ENCODE assay signal across 12 cellular contexts in genomic region chr4:57119054-57119651, GRCh38. TPM values are rescaled to one million over a fixed set of nuclear protein-coding genes. Genes with fewer than 3 reads are reported as not detected.
DNase-seq lines count a peak whose midpoint lies in the region; ATAC-seq, FAIRE-seq and TF ChIP-seq lines count a peak whose summit lies in the region.
"Had no signal": no experiment of that assay in that cellular context is flagged by ENCODE, and none has a peak within 500 bp of the region (broad histone marks: within the 10 kb centered on the region; RNA-seq: fewer than 3 reads in every experiment).

No MANE protein-coding gene starts in this region.

- POLR2A ChIA-PET in HepG2 (lab: Yijun Ruan, JAX) = no interaction called here

- intact Hi-C loops in HepG2 (cut with micrococcal nuclease; ENCODE audit: unreplicated experiment) = no loop called here

- TF ChIP-seq POLR2A in HepG2 (IDR thresholded peaks at IDR 0.05; ENCODE audit: insufficient read depth in 1 of 2, low read depth in 2 of 2, low read length in 2 of 2) = no peak
- TF ChIP-seq POLR2A in GM18505 (IDR thresholded peaks at IDR 0.05; ENCODE audit: borderline replicate concordance, extremely low read depth, insufficient read depth, insufficient read length) = no peak

- H3K4me3 ChIP-seq in liver (ENCODE audit: low read depth in 1 of 3, low read length in 3 of 3) (no peak overlapping the region), HepG2 (replicated peaks in 1 of 3; ENCODE audit: insufficient read depth in 1 of 3, low read depth in 2 of 3, low read length in 3 of 3) (no peak overlapping the region), muscle layer of duodenum (ENCODE audit: low read depth in 1 of 2, low read length in 2 of 2) (peak overlapping the region; percentile 13 to 38)
- H3K4me3 ChIP-seq: BLaER1 treated with 17β-estradiol and CSF1 and Interleukin-3, amounts not matched to agents 10 nM and 100 nM had no signal

- FAIRE-seq in HepG2 (lab: Jason Lieb, UNC) = no peak

- ATAC-seq in HepG2 (no peak; the same call in 2 of the 3 replicates), HG02938 (IDR thresholded peaks at IDR 0.05; ENCODE audit: unreplicated experiment) (no peak), GM18505 (IDR thresholded peaks at IDR 0.05; ENCODE audit: unreplicated experiment) (no peak)
- ATAC-seq: HCT116 had no signal

- BruUV-seq in HepG2 (replicated peaks; lab: Mats Ljungman, UMichigan) = no TSS peak

- TF ChIP-seq RAD21 in liver (IDR thresholded peaks at IDR 0.05) (peak in 1 of 2 donors; percentile 32), HepG2 (CRISPR knock-in tag; IDR thresholded peaks at IDR 0.05) (no peak)

- H3K9me3 ChIP-seq in liver (ENCODE audit: control insufficient read depth in 4 of 4, low read length in 3 of 4) (peaks cover 0 to 4% (median 1%) of the 10 kb centered on the region in 4 donors), HepG2 (ENCODE audit: low read length) (no peaks in the 10 kb centered on the region), muscle layer of duodenum (ENCODE audit: control insufficient read depth in 1 of 2, low read length in 2 of 2) (peaks cover 0 to 5% of the 10 kb centered on the region in 2 donors)

- peak overlapping the region; percentile 23 to 39 for H3K27ac ChIP-seq in liver (ENCODE audit: low read depth in 1 of 2, low read length in 2 of 2)
- no peak overlapping the region for H3K27ac ChIP-seq in HepG2 (ENCODE audit: extremely low read length, insufficient read depth, low read length)
- peak overlapping the region; percentile 77 for H3K27ac ChIP-seq in epithelial cell of prostate
- H3K27ac ChIP-seq in muscle layer of duodenum (ENCODE audit: low read length) = peak overlapping the region; percentile 87
- H3K27ac ChIP-seq: BLaER1 treated with 17β-estradiol and CSF1 and Interleukin-3, amounts not matched to agents 10 nM and 100 nM had no signal

- no peak overlapping the region for H2AFZ ChIP-seq in HepG2 (ENCODE audit: low read length)

- WGBS in liver = 58% methylated on average over 8 of the region's 8 CpGs
- 43% methylated on average over 8 of the region's 8 CpGs for WGBS in HepG2 (ENCODE audit: low lambda C conversion rate)

- H4K20me1 ChIP-seq in HepG2 (ENCODE audit: insufficient read depth, low read length) = no peaks in the 10 kb centered on the region
- H4K20me1 ChIP-seq: BLaER1 treated with 17β-estradiol and CSF1 and Interleukin-3, amounts not matched to agents 10 nM and 100 nM had no signal

- no peak overlapping the region for H3K4me2 ChIP-seq in HepG2 (ENCODE audit: low read depth, low read length)
- H3K4me2 ChIP-seq: BLaER1 treated with 17β-estradiol and CSF1 and Interleukin-3, amounts not matched to agents 10 nM and 100 nM had no signal

- peaks cover 0 to 8% (median 0%) of the 10 kb centered on the region in 4 donors for H3K27me3 ChIP-seq in liver (ENCODE audit: control insufficient read depth in 4 of 4, insufficient read depth in 4 of 4, low read length in 3 of 4)
- peaks cover 0 to 4% of the 10 kb centered on the region in 2 experiments; a peak in 1 of 5 replicates for H3K27me3 ChIP-seq in HepG2 (ENCODE audit: control insufficient read depth in 1 of 2, insufficient read depth in 2 of 2, low read length in 2 of 2)
- H3K27me3 ChIP-seq in muscle layer of duodenum (ENCODE audit: low read depth, low read length) = no peaks in the 10 kb centered on the region
- H3K27me3 ChIP-seq: BLaER1 treated with 17β-estradiol and CSF1 and Interleukin-3, amounts not matched to agents 10 nM and 100 nM had no signal

- TF ChIP-seq EP300 in HepG2 (IDR thresholded peaks at IDR 0.05; ENCODE audit: low read depth in 2 of 2, low read length in 2 of 2) = no peak
- TF ChIP-seq EP300 in HepG2 (CRISPR knock-in tag; IDR thresholded peaks at IDR 0.05; ENCODE audit: borderline replicate concordance) = no peak

- H3K4me1 ChIP-seq in liver (ENCODE audit: control insufficient read depth in 4 of 4, insufficient read depth in 4 of 4, low read length in 3 of 4) = no peaks in the 10 kb centered on the region
- no peaks in the 10 kb centered on the region for H3K4me1 ChIP-seq in HepG2 (ENCODE audit: insufficient read depth, low read length)
- H3K4me1 ChIP-seq in muscle layer of duodenum (ENCODE audit: control insufficient read depth in 1 of 2, insufficient read depth in 2 of 2, low read length in 2 of 2) = no peaks in the 10 kb centered on the region

- in situ Hi-C loops in HepG2 (cut with HindIII; ENCODE audit: extremely low pct_ligation_motif_present, low pct_unique_long_range_greater_than_20kb) = no loop called here
- in situ Hi-C loops in GM13976 (cut with MboI; ENCODE audit: low sequenced_read_pairs, unreplicated experiment) = no loop called here

- H3K79me2 ChIP-seq in HepG2 (ENCODE audit: insufficient read depth, low read length) = no peaks in the 10 kb centered on the region

- DNase-seq in HepG2 (ENCODE audit: low spot score) (no peak), epithelial cell of prostate (ENCODE audit: low read depth, low spot score) (no peak), 8988T (no peak), GM13976 (ENCODE audit: low spot score) (no peak)
- DNase-seq: activated naive CD4-positive, alpha-beta T cell treated with anti-CD3 and anti-CD28 coated beads for 36 hours; stimulated activated CD4-positive, alpha-beta T cell treated with anti-CD3 and anti-CD28 coated beads, Interleukin-15, amount 100 ng/mL, for 24 hours had no signal

- no peak for TF ChIP-seq CTCF in liver (IDR thresholded peaks at IDR 0.05; ENCODE audit: low read depth, low read length, missing input control)
- TF ChIP-seq CTCF in HepG2 (CRISPR knock-in tag; IDR thresholded peaks at IDR 0.05) = no peak
- no peak for TF ChIP-seq CTCF in GM13976 (IDR thresholded peaks at IDR 0.05; ENCODE audit: borderline replicate concordance, control extremely low read depth, extremely low read depth, insufficient read depth, missing control alignments)

- no peak overlapping the region for H3K9ac ChIP-seq in liver (ENCODE audit: low read depth in 1 of 2, low read length in 2 of 2)
- no peak overlapping the region for H3K9ac ChIP-seq in HepG2 (ENCODE audit: insufficient read depth, low read depth, low read length)
- H3K9ac ChIP-seq: BLaER1 treated with 17β-estradiol and CSF1 and Interleukin-3, amounts not matched to agents 10 nM and 100 nM had no signal

- no peaks in the 10 kb centered on the region for H3K36me3 ChIP-seq in liver (ENCODE audit: control insufficient read depth in 4 of 4, insufficient read depth in 3 of 4, low read depth in 1 of 4, low read length in 3 of 4)
- no peaks in the 10 kb centered on the region for H3K36me3 ChIP-seq in HepG2 (replicated peaks in 1 of 2; ENCODE audit: control insufficient read depth in 1 of 2, insufficient read depth in 2 of 2, low read length in 2 of 2)
- H3K36me3 ChIP-seq in muscle layer of duodenum (ENCODE audit: control insufficient read depth in 1 of 2, insufficient read depth in 2 of 2, low read length in 2 of 2) = peaks cover 0 to 3% of the 10 kb centered on the region in 2 donors
- H3K36me3 ChIP-seq: BLaER1 treated with 17β-estradiol and CSF1 and Interleukin-3, amounts not matched to agents 10 nM and 100 nM had no signal

- CTCF ChIA-PET in HepG2 (lab: Yijun Ruan, JAX; ENCODE audit: low intra/inter-chr PET ratio, low total read pairs) = no interaction called here

TF ChIP-seq in liver, 16 proteins besides CTCF, POLR2A, EP300 and RAD21 (continues in another document):
- TF ChIP-seq HNF4A (conservative IDR thresholded peaks at IDR 0.05) = no peak

TF ChIP-seq in HepG2, 621 proteins besides CTCF, POLR2A, EP300 and RAD21 (continues in another document):
- TF ChIP-seq ZNF691 (CRISPR knock-in tag; IDR thresholded peaks at IDR 0.05; ENCODE audit: borderline replicate concordance, low read depth) = no peak
- TF ChIP-seq MYNN (CRISPR knock-in tag; IDR thresholded peaks at IDR 0.05; ENCODE audit: low read depth) = no peak
- TF ChIP-seq KDM4B (CRISPR knock-in tag; IDR thresholded peaks at IDR 0.05) = no peak
- TF ChIP-seq RFXANK (CRISPR knock-in tag; IDR thresholded peaks at IDR 0.05) = no peak
- no peak for TF ChIP-seq ZFP90 (CRISPR knock-in tag; IDR thresholded peaks at IDR 0.05; ENCODE audit: borderline replicate concordance)
- TF ChIP-seq TOE1 (CRISPR knock-in tag; IDR thresholded peaks at IDR 0.05) = no peak
- no peak for TF ChIP-seq SP140L (CRISPR knock-in tag; IDR thresholded peaks at IDR 0.05; ENCODE audit: borderline replicate concordance)
- no peak for TF ChIP-seq ZNF335 (CRISPR knock-in tag; IDR thresholded peaks at IDR 0.05)
- no peak for TF ChIP-seq TBX2 (CRISPR knock-in tag; IDR thresholded peaks at IDR 0.05; ENCODE audit: borderline replicate concordance)

RNA-seq across cellular contexts. Expression of gene IGFBP7, which starts 9.0 kb away (rescaled TPM):
- total RNA-seq in liver = 100 to 1,000 TPM in 1 of 2 donors, 10 to 100 TPM in 1; 60.5 to 195 TPM
- polyA plus RNA-seq in liver = 100 to 1,000 TPM; 215 to 216 TPM
- total RNA-seq in HepG2 (2016; rRNA removed; fragmentation: Illumina TruSeq; extraction: Trizol) = 0.32 and 1.1 TPM in 2 replicates
- total RNA-seq in HepG2 (2016; cell fraction: cytosol; rRNA removed; fragmentation: Illumina TruSeq; extraction: Trizol; ENCODE audit: low read depth) = 0.30 TPM in 1 of 2 replicates, not detected in the other
- 0.46 and 0.52 TPM in 2 replicates for total RNA-seq in HepG2 (2016; cell fraction: insoluble cytoplasmic fraction; rRNA removed; fragmentation: Illumina TruSeq; extraction: Trizol)
- not detected in 2 replicates for total RNA-seq in HepG2 (2016; cell fraction: membrane; rRNA removed; fragmentation: Illumina TruSeq; extraction: Trizol)
- 0.93 and 0.94 TPM in 2 replicates for total RNA-seq in HepG2 (2016; cell fraction: nucleus; rRNA removed; fragmentation: Illumina TruSeq; extraction: Trizol)
- polyA plus RNA-seq in HepG2 (2011; rRNA removed) = 1.3 and 1.6 TPM in 2 replicates
- polyA plus RNA-seq in HepG2 (2011; cell fraction: cytosol; rRNA removed) = 0.96 and 1.2 TPM in 2 replicates
- 0.83 and 1.3 TPM in 2 replicates for polyA plus RNA-seq in HepG2 (2011; cell fraction: nucleus; rRNA removed)
- polyA plus RNA-seq in HepG2 (2012) = 0.36 and 0.42 TPM in 2 replicates
- 0.14 and 0.24 TPM in 2 replicates for polyA plus RNA-seq in HepG2 (2016; cell fraction: cytosol; fragmentation: Illumina TruSeq; extraction: Trizol; ENCODE audit: low read depth)
- polyA plus RNA-seq in HepG2 (2016; cell fraction: insoluble cytoplasmic fraction; fragmentation: Illumina TruSeq; extraction: Trizol; ENCODE audit: low read depth) = 0.52 and 0.59 TPM in 2 replicates
- polyA plus RNA-seq in HepG2 (2016; cell fraction: membrane; fragmentation: Illumina TruSeq; extraction: Trizol; ENCODE audit: low read depth) = 0.27 and 0.38 TPM in 2 replicates
- polyA plus RNA-seq in HepG2 (2016; cell fraction: nucleus; fragmentation: Illumina TruSeq; extraction: Trizol; ENCODE audit: insufficient read depth, low read depth) = 1.6 and 1.9 TPM in 2 replicates
- polyA minus RNA-seq in HepG2 (2011; rRNA and poly(A)+ RNA removed; ENCODE audit: low replicate concordance) = 0.62 and 1.8 TPM in 2 replicates
- polyA minus RNA-seq in HepG2 (2011; cell fraction: cytosol; rRNA and poly(A)+ RNA removed) = 0.53 and 1.3 TPM in 2 replicates
- not detected in 2 replicates for polyA minus RNA-seq in HepG2 (2011; cell fraction: nucleus; rRNA and poly(A)+ RNA removed)

Comparison
In these comparisons a context has a peak if more than half of its experiments do, and no peak if none do; other contexts are left out.
1. RNA of gene IGFBP7, which starts 9.0 kb away (total RNA-seq): 60.5 to 195 TPM in liver; 0.30 to 1.1 TPM in HepG2; every median in the first group is over 10 times any median in the second.
2. H3K4me3 ChIP-seq: peak in muscle layer of duodenum (2 of 2); none in liver (0 of 3) and HepG2 (0 of 3).